Comparison of ENCODE assay signal across 8 cellular contexts in genomic region chr19:33064117-33064777, GRCh38. TPM values are rescaled to one million over a fixed set of nuclear protein-coding genes. Genes with fewer than 3 reads are reported as not detected.
DNase-seq lines count a peak whose midpoint lies in the region; ATAC-seq and TF ChIP-seq lines count a peak whose summit lies in the region.

No MANE protein-coding gene starts in this region.

- H3K9me3 Mint-ChIP-seq in activated naive CD4-positive, alpha-beta T cell treated with anti-CD3 and anti-CD28 coated beads, Interleukin-2, amount 50 U/mL, for 24 hours = no peaks in the 10 kb centered on the region

- no peak overlapping the region for H3K27ac Mint-ChIP-seq in activated naive CD4-positive, alpha-beta T cell treated with anti-CD3 and anti-CD28 coated beads, Interleukin-2, amount 50 U/mL, for 24 hours

- TF ChIP-seq POLR2A in spleen (IDR thresholded peaks at IDR 0.05) = no peak

- H3K27me3 Mint-ChIP-seq in activated naive CD4-positive, alpha-beta T cell treated with anti-CD3 and anti-CD28 coated beads, Interleukin-2, amount 50 U/mL, for 24 hours = peaks cover 13% of the 10 kb centered on the region

- 5 to 8% (median 7%) methylated on average over 23 to 58 of the region's 58 CpGs for WGBS in spleen, 5 donors

- H3K4me1 ChIP-seq in ES-I3 (ENCODE audit: insufficient read depth, low read length) = no peaks in the 10 kb centered on the region
- H3K4me1 ChIP-seq in spleen = peaks cover 0 to 29% (median 25%) of the 10 kb centered on the region in 6 donors

- TF ChIP-seq CTCF in spleen (IDR thresholded peaks at IDR 0.05 in 8 of 11, conservative IDR thresholded peaks at IDR 0.05 in 3 of 11) = no peak

- no peaks in the 10 kb centered on the region for H3K4me1 Mint-ChIP-seq in activated naive CD4-positive, alpha-beta T cell treated with anti-CD3 and anti-CD28 coated beads, Interleukin-2, amount 50 U/mL, for 24 hours

- DNase-seq in NCI-H2227 (lab: John Stamatoyannopoulos, UW; ENCODE audit: unreplicated experiment) (peak; percentile 93), spleen (peak; percentile 82), inferior parietal cortex (ENCODE audit: extremely low spot score) (no peak), occipital lobe (lab: John Stamatoyannopoulos, UW) (no peak)

- H3K36me3 Mint-ChIP-seq in activated naive CD4-positive, alpha-beta T cell treated with anti-CD3 and anti-CD28 coated beads, Interleukin-2, amount 50 U/mL, for 24 hours = no peaks in the 10 kb centered on the region

- peak; percentile 47 for ATAC-seq in GM21825 (IDR thresholded peaks at IDR 0.05; ENCODE audit: unreplicated experiment)

- H3K27ac ChIP-seq in spleen = peak overlapping the region in 3 of 8 donors; percentile 21 to 52 (median 46)

- intact Hi-C loops in spleen (cut with DNase I; ENCODE audit: low total_unique reads) = no loop called here

- no peaks in the 10 kb centered on the region for H3K36me3 ChIP-seq in ES-I3 (ENCODE audit: insufficient read depth, low read length)
- no peaks in the 10 kb centered on the region for H3K36me3 ChIP-seq in spleen

- H3K4me3 ChIP-seq in iPS-11a (ENCODE audit: low read depth, low read length) (peak overlapping the region; percentile 63), spleen (peak overlapping the region; percentile 45 to 82 (median 53))

- H3K9ac ChIP-seq in ES-I3 (ENCODE audit: low read depth, low read length) = peak overlapping the region; percentile 94

- H3K27me3 ChIP-seq in spleen (replicated peaks in 1 of 7) = peaks cover 0 to 65% (median 37%) of the 10 kb centered on the region in 7 donors

- H3K9me3 ChIP-seq in ES-I3 (ENCODE audit: control insufficient read depth, insufficient read depth, low read length) (no peaks in the 10 kb centered on the region), spleen (no peaks in the 10 kb centered on the region)

- peak overlapping the region; percentile 68 for H3K4me3 Mint-ChIP-seq in activated naive CD4-positive, alpha-beta T cell treated with anti-CD3 and anti-CD28 coated beads, Interleukin-2, amount 50 U/mL, for 24 hours

RNA-seq across cellular contexts. Expression of gene RHPN2, which starts 0.4 kb away (rescaled TPM):
- total RNA-seq in spleen (1 to 10 TPM; 1.4 to 5.3 (median 3.5) TPM), occipital lobe (3.0 TPM)
- polyA plus RNA-seq in spleen = 1 to 10 TPM; 1.2 to 3.0 (median 1.3) TPM

RNA-seq across cellular contexts. Expression of gene GPATCH1, which starts 16.7 kb away (rescaled TPM):
- total RNA-seq in spleen (10 to 100 TPM in 4 of 7 donors, 1 to 10 TPM in 3; 7.6 to 12.7 (median 11.3) TPM), occipital lobe (16.4 TPM)
- polyA plus RNA-seq in spleen = 1 to 10 TPM; 3.9 to 5.3 (median 4.1) TPM

Comparison
In these comparisons a context has a peak if more than half of its experiments do, and no peak if none do; other contexts are left out.
1. DNase-seq: peak in NCI-H2227 (single experiment) and spleen (single experiment); none in inferior parietal cortex (single experiment) and occipital lobe (single experiment).